8 cellular contexts compared by ENCODE assay signal in the genomic region with DNA sequence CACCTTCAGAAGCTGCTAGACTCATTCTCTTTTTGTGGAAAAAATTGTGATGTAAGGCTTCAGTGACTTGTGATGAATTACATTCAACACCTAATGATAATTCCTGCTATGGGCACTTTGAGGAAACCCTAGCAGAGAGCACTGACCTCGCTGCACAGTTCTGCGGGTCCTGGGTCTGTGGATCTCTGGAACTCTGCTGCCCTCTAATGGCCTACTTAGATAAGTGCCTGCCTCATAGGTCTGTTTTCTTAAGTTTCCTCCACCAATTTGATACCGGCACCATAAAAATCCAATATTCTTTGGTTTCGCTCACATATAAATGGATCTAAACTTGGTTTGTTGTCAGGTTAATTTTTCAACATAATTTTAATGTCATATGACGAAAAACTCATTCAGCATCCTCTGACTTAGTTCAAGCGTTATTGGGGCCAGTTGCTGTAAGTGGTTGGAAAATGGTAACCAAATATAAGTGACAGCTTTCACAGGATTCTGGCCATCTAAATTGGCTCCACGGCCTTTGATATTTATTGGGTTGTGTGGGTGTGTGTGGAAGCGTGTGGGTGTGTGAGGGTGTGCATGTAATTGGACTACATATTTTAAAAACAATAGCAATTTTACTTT. TPM values are rescaled to one million over a fixed set of nuclear protein-coding genes. Genes with fewer than 3 reads are reported as not detected.
DNase-seq lines count a peak whose midpoint lies in the region; ATAC-seq lines count a peak whose summit lies in the region.

No MANE protein-coding gene starts in this region.

- H3K9ac ChIP-seq in neuronal stem cell (ENCODE audit: low read depth, low read length, poor library complexity), result no peak overlapping the region

- no peak overlapping the region for H2AFZ ChIP-seq in neuronal stem cell (ENCODE audit: low read length)

- H3K9me3 ChIP-seq in neuronal stem cell (replicated peaks in 1 of 2; ENCODE audit: control insufficient read depth in 2 of 2, insufficient read depth in 1 of 2, low read depth in 1 of 2, low read length in 2 of 2), result no peaks in the 10 kb centered on the region

- no peak overlapping the region for H3K18ac ChIP-seq in neuronal stem cell (ENCODE audit: low read length)

- H2BK15ac ChIP-seq in neuronal stem cell (ENCODE audit: low read length), result no peak overlapping the region

- no peak overlapping the region for H3K27ac ChIP-seq in neuronal stem cell (replicated peaks; ENCODE audit: low read length)

- H4K8ac ChIP-seq in neuronal stem cell (ENCODE audit: low read depth, low read length), result no peak overlapping the region

- no peak overlapping the region for H2BK120ac ChIP-seq in neuronal stem cell (ENCODE audit: low read depth, low read length)

- no peaks in the 10 kb centered on the region for H3K4me1 ChIP-seq in neuronal stem cell (ENCODE audit: control insufficient read depth in 2 of 2, insufficient read depth in 1 of 2, low read depth in 1 of 2, low read length in 2 of 2)

- no peak overlapping the region for H3K4me3 ChIP-seq in neuronal stem cell (ENCODE audit: low read length in 2 of 2)

- no peak overlapping the region for H3K4me2 ChIP-seq in neuronal stem cell (ENCODE audit: insufficient read depth, low read length, poor library complexity, severe bottlenecking)

- H2BK5ac ChIP-seq in neuronal stem cell (ENCODE audit: low read length), result no peak overlapping the region

- H3K4ac ChIP-seq in neuronal stem cell (ENCODE audit: low read length), result no peak overlapping the region

- no peaks in the 10 kb centered on the region for H3K36me3 ChIP-seq in neuronal stem cell (replicated peaks in 1 of 2; ENCODE audit: control insufficient read depth in 2 of 2, insufficient read depth in 2 of 2, low read length in 2 of 2)

- H3K27me3 ChIP-seq in neuronal stem cell (ENCODE audit: control insufficient read depth in 3 of 3, insufficient read depth in 3 of 3, low read depth in 1 of 3, low read length in 3 of 3), result no peaks in the 10 kb centered on the region

- no peak overlapping the region for H2AK5ac ChIP-seq in neuronal stem cell (ENCODE audit: low read depth, low read length)

- no CpG with 5 or more reads among the region's 8 CpGs for WGBS in neuronal stem cell (ENCODE audit: extremely low coverage in 2 of 2, insufficient read length in 2 of 2, insufficient replicate concordance in 1 of 2), 2 donors

- peaks cover 2% of the 10 kb centered on the region for H3K79me1 ChIP-seq in neuronal stem cell (ENCODE audit: low read depth, low read length)

- no peak overlapping the region for H2BK12ac ChIP-seq in neuronal stem cell (ENCODE audit: low read length)

- peak; percentile 27 for DNase-seq in DMS 273 treated with DMSO at 0.1 percent for 48 hours (lab: John Stamatoyannopoulos, UW)
- peak; percentile 68 for DNase-seq in NCI-H1694 treated with DMSO at 0.1 percent for 48 hours (lab: John Stamatoyannopoulos, UW)
- DNase-seq in SW480 (ENCODE audit: low spot score), result peak; percentile 60
- peak; percentile 58 for DNase-seq in fibroblast of gingiva (ENCODE audit: low read depth)
- peak; percentile 67 for DNase-seq in neuronal stem cell (ENCODE audit: low spot score)
- no peak for DNase-seq in 8988T

- ATAC-seq in GM19023 (IDR thresholded peaks at IDR 0.05; ENCODE audit: unreplicated experiment) (peak; percentile 97), HG03064 (IDR thresholded peaks at IDR 0.05; ENCODE audit: low read depth, unreplicated experiment) (peak; percentile 94)

- no peak overlapping the region for H4K91ac ChIP-seq in neuronal stem cell (ENCODE audit: low read depth, low read length, poor library complexity)

- H3K23ac ChIP-seq in neuronal stem cell (ENCODE audit: low read depth, low read length, poor library complexity), result no peak overlapping the region

- no peak overlapping the region for H3K14ac ChIP-seq in neuronal stem cell (ENCODE audit: low read length)

RNA-seq across cellular contexts. Expression of a gene that starts 10.4 kb away (rescaled TPM):
- polyA plus RNA-seq in neuronal stem cell (2013, experiment 1 of 2), result 3.5 TPM
- polyA plus RNA-seq in neuronal stem cell (2013, experiment 2 of 2), result 3.8 TPM
